Comparison of ENCODE assay signal across 8 cellular contexts in genomic region chr15:58957101-58957973, GRCh38. TPM values are rescaled to one million over a fixed set of nuclear protein-coding genes. Genes with fewer than 3 reads are reported as not detected.
DNase-seq lines count a peak whose midpoint lies in the region; ATAC-seq and TF ChIP-seq lines count a peak whose summit lies in the region.

No MANE protein-coding gene starts in this region.

- H3K4me1 ChIP-seq in heart right ventricle: peaks cover 0 to 6% (median 0%) of the 10 kb centered on the region in 9 donors
- H3K4me1 ChIP-seq in sigmoid colon: peaks cover 0 to 1% (median 0%) of the 10 kb centered on the region in 4 donors

- WGBS in heart right ventricle, 2 donors: 28 to 30% methylated on average over 8 of the region's 8 CpGs
- WGBS in sigmoid colon, 2 donors: 22 to 24% methylated on average over 8 of the region's 8 CpGs

- H3K9me3 ChIP-seq in heart right ventricle: no peaks in the 10 kb centered on the region
- no peaks in the 10 kb centered on the region for H3K9me3 ChIP-seq in sigmoid colon

- H3K4me3 ChIP-seq in heart right ventricle (no peak overlapping the region), sigmoid colon (no peak overlapping the region)

- TF ChIP-seq POLR2A in sigmoid colon (IDR thresholded peaks at IDR 0.05): no peak

- H3K36me3 ChIP-seq in heart right ventricle: no peaks in the 10 kb centered on the region
- H3K36me3 ChIP-seq in sigmoid colon: no peaks in the 10 kb centered on the region

- TF ChIP-seq EP300 in sigmoid colon (IDR thresholded peaks at IDR 0.05): no peak

- intact Hi-C loops in heart right ventricle (cut with DNase I): no loop called here
- intact Hi-C loops in sigmoid colon (cut with DNase I): no loop called here

- TF ChIP-seq CTCF in heart right ventricle (IDR thresholded peaks at IDR 0.05) (peak; percentile 61 to 81 (median 78)), sigmoid colon (IDR thresholded peaks at IDR 0.05) (peak in 3 of 4 experiments; percentile 42 to 71 (median 57))

- no peaks in the 10 kb centered on the region for H3K27me3 ChIP-seq in heart right ventricle
- no peaks in the 10 kb centered on the region for H3K27me3 ChIP-seq in sigmoid colon

- DNase-seq in Caki2 (ENCODE audit: low read depth): peak; percentile 38
- peak; percentile 76 for DNase-seq in NCI-H1436 (lab: John Stamatoyannopoulos, UW)
- DNase-seq in SKM-1 treated with dmso at 0.1 percent for 144 hours (lab: John Stamatoyannopoulos, UW; ENCODE audit: unreplicated experiment): peak; percentile 59
- DNase-seq in activated naive CD4-positive, alpha-beta T cell treated with anti-CD3 and anti-CD28 coated beads, Interleukin-2, amount 50 U/mL, for 16 hours: peak; percentile 48
- DNase-seq in heart right ventricle: peak in 1 of 2 donors; percentile 63
- DNase-seq in sigmoid colon: no peak

- in situ Hi-C loops in Caki2 (cut with HindIII; ENCODE audit: low pct_unique_long_range_greater_than_20kb, low sequenced_read_pairs): no loop called here

- ATAC-seq in GM21825 (IDR thresholded peaks at IDR 0.05; ENCODE audit: unreplicated experiment): peak; percentile 83
- ATAC-seq in heart right ventricle: peak in 7 of 8 donors; percentile 28 to 72 (median 65)
- no peak for ATAC-seq in HG02938 (IDR thresholded peaks at IDR 0.05; ENCODE audit: unreplicated experiment)

- H3K27ac ChIP-seq in heart right ventricle (no peak overlapping the region), sigmoid colon (no peak overlapping the region)

RNA-seq across cellular contexts. Expression of gene SLTM, which starts 23.9 kb away (rescaled TPM):
- total RNA-seq in Caki2 (2014; rRNA removed; shearing (Covaris generic); ENCODE audit: low replicate concordance): 40.8 and 46.0 TPM in 2 replicates
- total RNA-seq in heart right ventricle (10 to 100 TPM; 37.8 to 65.0 (median 44.4) TPM), sigmoid colon (100 to 1,000 TPM in 2 of 4 donors, 10 to 100 TPM in 2; 83.5 to 107 (median 95.7) TPM)
- polyA plus RNA-seq in heart right ventricle (10 to 100 TPM; 33.4 to 74.8 TPM), sigmoid colon (10 to 100 TPM; 34.8 to 63.0 (median 45.5) TPM)

RNA-seq across cellular contexts. Expression of gene RNF111, which starts 30.1 kb away (rescaled TPM):
- total RNA-seq in Caki2 (2014; rRNA removed; shearing (Covaris generic); ENCODE audit: low replicate concordance): 13.7 and 14.0 TPM in 2 replicates
- total RNA-seq in heart right ventricle (10 to 100 TPM; 21.2 to 28.7 (median 24.4) TPM), sigmoid colon (10 to 100 TPM; 15.0 to 28.6 (median 20.8) TPM)
- polyA plus RNA-seq in heart right ventricle (1 to 10 TPM; 6.0 to 7.9 TPM), sigmoid colon (10 to 100 TPM in 1 of 3 donors, 1 to 10 TPM in 2; 7.6 to 13.8 (median 9.6) TPM)
